Comparison of ENCODE assay signal across 2 cellular contexts in the genomic region with DNA sequence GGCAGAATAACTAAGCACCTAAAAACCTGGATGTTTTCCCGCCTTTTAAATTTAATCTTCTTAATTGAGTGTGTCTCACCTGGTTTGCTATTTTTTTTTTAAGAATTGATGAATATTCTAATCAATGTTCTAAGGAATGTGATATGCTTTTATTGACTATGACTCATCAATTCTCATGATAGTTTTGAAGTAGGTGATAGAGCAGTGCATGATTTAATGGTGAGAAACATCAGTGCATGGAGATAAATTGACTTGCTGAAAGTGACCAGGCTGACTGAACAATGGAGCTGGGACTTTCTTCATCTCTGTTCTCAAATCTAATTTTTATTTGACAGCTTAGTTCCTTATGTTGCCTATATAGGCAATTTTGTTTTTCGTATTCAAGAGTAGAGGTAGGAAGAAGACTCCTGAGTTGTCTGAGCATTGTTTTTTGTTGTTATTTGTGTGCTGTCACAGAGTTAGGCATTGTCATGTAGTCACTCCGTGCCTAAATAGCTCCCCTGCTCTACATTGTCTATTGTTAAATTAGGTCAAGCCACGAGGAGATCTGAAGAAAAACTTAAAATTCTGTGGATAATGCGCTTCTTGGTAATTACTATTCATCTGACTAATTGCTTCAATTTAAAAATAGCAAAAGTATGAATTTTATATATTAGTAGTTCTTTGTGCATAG.
TF ChIP-seq lines count a peak whose summit lies in the region.
"Not testable (repeated sequence)": the region's sequence is repeated elsewhere in the genome, so short reads cannot be mapped to it uniquely, and the experiment has no call there.

No MANE protein-coding gene starts in this region.

TF ChIP-seq in A549, 52 proteins besides CTCF, POLR2A, EP300 and RAD21:
- TF ChIP-seq MAFK (IDR thresholded peaks at IDR 0.05; ENCODE audit: partially characterized antibody), result peak; percentile 60
- not testable (repeated sequence) for TF ChIP-seq FOSL2 (IDR thresholded peaks at IDR 0.05)
- peak; percentile 64 for TF ChIP-seq FOSL2 (CRISPR knock-in tag; IDR thresholded peaks at IDR 0.05)

TF ChIP-seq in K562, 482 proteins besides CTCF, POLR2A, EP300 and RAD21:
- TF ChIP-seq NFE2L1 (tag; IDR thresholded peaks at IDR 0.05; ENCODE audit: borderline replicate concordance, low read depth) (peak; percentile 16; the same call in 1 of the 2 replicates), ZNF316 (IDR thresholded peaks at IDR 0.05) (peak; percentile 42; the same call in 1 of the 2 replicates), MAFG (tag; conservative IDR thresholded peaks at IDR 0.05) (peak; percentile 64; the same call in 1 of the 2 replicates)
- TF ChIP-seq, protein P1, sequence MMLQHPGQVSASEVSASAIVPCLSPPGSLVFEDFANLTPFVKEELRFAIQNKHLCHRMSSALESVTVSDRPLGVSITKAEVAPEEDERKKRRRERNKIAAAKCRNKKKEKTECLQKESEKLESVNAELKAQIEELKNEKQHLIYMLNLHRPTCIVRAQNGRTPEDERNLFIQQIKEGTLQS (IDR thresholded peaks at IDR 0.05), result 0 out of 2 replicates have a peak, but pooled peaks have one; percentile 23
- TF ChIP-seq, protein P1 (CRISPR knock-in tag; conservative IDR thresholded peaks at IDR 0.05), result not testable (repeated sequence)
